1 cellular context compared by ENCODE assay signal in the genomic region with DNA sequence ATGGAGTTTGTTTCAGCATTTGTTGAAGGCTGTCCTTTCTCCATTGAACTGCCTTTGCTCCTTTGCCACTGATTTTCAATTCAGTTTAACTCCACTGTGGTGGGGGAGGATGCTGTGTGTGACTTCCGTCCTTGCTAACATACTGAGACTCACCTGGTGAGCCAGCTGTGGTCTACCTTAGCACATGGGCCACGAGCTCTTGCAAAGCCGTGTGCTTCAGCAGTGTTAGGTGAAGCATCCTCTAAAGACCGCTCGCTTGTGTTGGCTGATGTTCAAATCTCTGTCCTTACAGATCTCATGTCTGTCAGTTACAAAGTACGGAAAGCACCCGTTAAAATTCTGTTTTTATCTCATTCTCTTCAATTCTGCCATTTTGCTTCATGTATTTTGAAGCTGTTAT.
TF ChIP-seq lines count a peak whose summit lies in the region.

No MANE protein-coding gene starts in this region.

TF ChIP-seq in endothelial cell of umbilical vein, 7 proteins besides CTCF, POLR2A, EP300 and RAD21:
- TF ChIP-seq JUN (IDR thresholded peaks at IDR 0.05; ENCODE audit: borderline replicate concordance, insufficient read depth, insufficient read length, low read depth) = no peak
- no peak for TF ChIP-seq POLR2AphosphoS5 (IDR thresholded peaks at IDR 0.05; ENCODE audit: insufficient read depth, low read depth, low read length)
- TF ChIP-seq GATA2 (IDR thresholded peaks at IDR 0.05; ENCODE audit: insufficient read depth, insufficient read length, low read depth, low read length) = no peak
- no peak for TF ChIP-seq EZH2 (IDR thresholded peaks at IDR 0.05; ENCODE audit: borderline replicate concordance, low read depth, low read length, severe bottlenecking)
- TF ChIP-seq MYC (IDR thresholded peaks at IDR 0.05; ENCODE audit: low read depth, low read length) = no peak
- TF ChIP-seq FOS (IDR thresholded peaks at IDR 0.05; ENCODE audit: borderline replicate concordance, insufficient read depth, low read length) = no peak
- TF ChIP-seq, protein P1, sequence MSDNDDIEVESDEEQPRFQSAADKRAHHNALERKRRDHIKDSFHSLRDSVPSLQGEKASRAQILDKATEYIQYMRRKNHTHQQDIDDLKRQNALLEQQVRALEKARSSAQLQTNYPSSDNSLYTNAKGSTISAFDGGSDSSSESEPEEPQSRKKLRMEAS (IDR thresholded peaks at IDR 0.05; ENCODE audit: insufficient read depth, insufficient read length) = no peak
